8 cellular contexts compared by ENCODE assay signal in the genomic region with DNA sequence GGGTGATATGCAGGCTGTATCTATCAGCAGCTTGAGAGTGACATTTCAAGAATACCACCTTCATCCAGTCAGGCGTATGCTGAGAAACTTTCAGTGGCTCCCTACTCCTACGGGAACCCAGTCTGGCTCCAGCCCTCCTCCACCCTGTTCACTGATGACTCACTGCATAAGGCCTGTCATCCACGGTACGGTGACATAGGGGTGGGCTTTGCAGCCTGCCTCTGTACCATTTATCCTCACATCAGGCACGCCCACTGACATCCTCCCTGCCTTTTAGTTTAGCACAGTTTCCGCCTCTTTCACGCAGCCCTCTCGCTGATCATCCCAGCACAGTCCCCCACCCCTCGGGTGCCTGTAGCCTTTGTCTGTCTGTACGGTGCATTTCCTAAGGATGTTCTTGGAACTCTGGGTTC. TPM values are rescaled to one million over a fixed set of nuclear protein-coding genes. Genes with fewer than 3 reads are reported as not detected.
A peak's percentile ranks its signal among the peaks of the same experiment; 100 is the strongest.
DNase-seq lines count a peak whose midpoint lies in the region; ATAC-seq and TF ChIP-seq lines count a peak whose summit lies in the region.

No MANE protein-coding gene starts in this region.

- H3K27ac ChIP-seq in ovary: no peak overlapping the region

- no peak for TF ChIP-seq POLR2A in ovary (IDR thresholded peaks at IDR 0.05)

- intact Hi-C loops in ovary (cut with DNase I): no loop called here

- H3K9me3 ChIP-seq in ovary: no peaks in the 10 kb centered on the region

- no peaks in the 10 kb centered on the region for H3K36me3 ChIP-seq in ovary

- H3K4me1 ChIP-seq in ovary (ENCODE audit: insufficient read depth): peaks cover 2% of the 10 kb centered on the region

- H3K4me3 ChIP-seq in epithelial cell of esophagus (ENCODE audit: low read length) (no peak overlapping the region), ovary (no peak overlapping the region)

- no peak for TF ChIP-seq EP300 in ovary (IDR thresholded peaks at IDR 0.05)

- no peak for ATAC-seq in HG03571 (IDR thresholded peaks at IDR 0.05; ENCODE audit: unreplicated experiment)
- ATAC-seq in HG03196 (IDR thresholded peaks at IDR 0.05; ENCODE audit: unreplicated experiment): no peak
- no peak for ATAC-seq in HG02970 (IDR thresholded peaks at IDR 0.05; ENCODE audit: low FRiP score, unreplicated experiment)

- 71 to 79% (median 76%) methylated on average over 10 of the region's 10 CpGs for WGBS in ovary, 3 donors

- TF ChIP-seq CTCF in epithelial cell of esophagus (IDR thresholded peaks at IDR 0.05; ENCODE audit: insufficient read depth, low read depth, low read length, missing control alignments): no peak
- no peak for TF ChIP-seq CTCF in ovary (IDR thresholded peaks at IDR 0.05)

- no peaks in the 10 kb centered on the region for H3K27me3 ChIP-seq in ovary

- DNase-seq in GM03348 (ENCODE audit: low spot score) (peak; percentile 30), epithelial cell of esophagus (ENCODE audit: low read depth) (peak; percentile 16), ovary (no peak)
- peak in 2 of 3 experiments; percentile 42 to 48 for DNase-seq in activated CD8-positive, alpha-beta memory T cell treated with anti-CD3 and anti-CD28 coated beads for 48 hours (ENCODE audit: low read depth in 2 of 3, low spot score in 2 of 3)
- DNase-seq in stimulated activated CD4-positive, alpha-beta T cell treated with anti-CD3 and anti-CD28 coated beads, Interleukin-2, amount 100 ng/mL, for 4 hours (ENCODE audit: low read depth): peak; percentile 70

RNA-seq across cellular contexts. Expression of a gene that starts 11.7 kb away (rescaled TPM):
- total RNA-seq in ovary: 10 to 100 TPM; 10.3 to 23.0 (median 15.7) TPM
- polyA plus RNA-seq in ovary: 10 to 100 TPM in 1 of 2 donors, 1 to 10 TPM in 1; 6.5 to 17.5 TPM

Comparison
In these comparisons a context has a peak if more than half of its experiments do, and no peak if none do; other contexts are left out.
1. DNase-seq: peak in GM03348 (single experiment), activated CD8-positive, alpha-beta memory T cell treated with anti-CD3 and anti-CD28 coated beads for 48 hours (2 of 3), epithelial cell of esophagus (single experiment) and stimulated activated CD4-positive, alpha-beta T cell treated with anti-CD3 and anti-CD28 coated beads, Interleukin-2, amount 100 ng/mL, for 4 hours (single experiment); none in ovary (0 of 5).